In genomic region chr22:38418589-38418988, GRCh38 we compare ENCODE assay signal across 19 cellular contexts. TPM values are rescaled to one million over a fixed set of nuclear protein-coding genes. Genes with fewer than 3 reads are reported as not detected.
"Had no signal": no experiment of that assay in that cellular context is flagged by ENCODE, and none has a peak within 500 bp of the region (broad histone marks: within the 10 kb centered on the region; RNA-seq: fewer than 3 reads in every experiment).

No MANE protein-coding gene starts in this region.

- H3K4me1 ChIP-seq: breast epithelium, prostate gland had no signal

- H3K36me3 Mint-ChIP-seq: naive thymus-derived CD4-positive, alpha-beta T cell had no signal

- H3K4me3 Mint-ChIP-seq: activated B cell treated with CpG ODN at 0.5 μM for 24 hours; activated CD4-positive, alpha-beta T cell treated with anti-CD3 and anti-CD28 coated beads, Interleukin-2, amount 10 ng/mL, durations not matched to agents 7 days and 5 days; naive thymus-derived CD4-positive, alpha-beta T cell had no signal

- H3K27ac ChIP-seq: breast epithelium, epithelial cell of prostate, prostate gland had no signal

- H3K9me3 ChIP-seq: breast epithelium, heart left ventricle, prostate gland had no signal

- H3K9me3 Mint-ChIP-seq: activated B cell treated with CpG ODN at 0.5 μM for 24 hours; activated CD4-positive, alpha-beta T cell treated with anti-CD3 and anti-CD28 coated beads, Interleukin-2, amount 10 ng/mL, durations not matched to agents 7 days and 5 days; naive thymus-derived CD4-positive, alpha-beta T cell had no signal

- H3K4me1 Mint-ChIP-seq: activated B cell treated with CpG ODN at 0.5 μM for 24 hours; activated CD4-positive, alpha-beta T cell treated with anti-CD3 and anti-CD28 coated beads, Interleukin-2, amount 10 ng/mL, durations not matched to agents 7 days and 5 days; naive thymus-derived CD4-positive, alpha-beta T cell had no signal

- ATAC-seq: heart left ventricle; naive thymus-derived CD4-positive, alpha-beta T cell; right cardiac atrium had no signal

- H3K27ac Mint-ChIP-seq: activated B cell treated with CpG ODN at 0.5 μM for 24 hours; activated CD4-positive, alpha-beta T cell treated with anti-CD3 and anti-CD28 coated beads, Interleukin-2, amount 10 ng/mL, durations not matched to agents 7 days and 5 days had no signal

- DNase-seq: activated B cell treated with CpG ODN at 0.5 μM for 24 hours; activated CD4-positive, alpha-beta T cell treated with anti-CD3 and anti-CD28 coated beads, Interleukin-2, amount 10 ng/mL, durations not matched to agents 7 days and 5 days; activated CD8-positive, alpha-beta memory T cell treated with anti-CD3 and anti-CD28 coated beads for 24 hours; activated gamma-delta T cell treated with Interleukin-2 at 50 U/mL for 16 hours; dermis blood vessel endothelial cell; naive thymus-derived CD4-positive, alpha-beta T cell; nucleus accumbens; SW 1271 had no signal

- H3K27me3 ChIP-seq: breast epithelium, heart left ventricle had no signal

- H3K27me3 Mint-ChIP-seq: activated B cell treated with CpG ODN at 0.5 μM for 24 hours; activated CD4-positive, alpha-beta T cell treated with anti-CD3 and anti-CD28 coated beads, Interleukin-2, amount 10 ng/mL, durations not matched to agents 7 days and 5 days had no signal

- H3K4me3 ChIP-seq: breast epithelium, heart left ventricle, prostate gland, smooth muscle cell had no signal

- H3K36me3 ChIP-seq: breast epithelium, heart left ventricle, prostate gland had no signal

RNA-seq across cellular contexts. Expression of gene KCNJ4, which starts 36.4 kb away (rescaled TPM):
- total RNA-seq: activated B cell treated with CpG ODN at 0.5 μM for 24 hours; activated CD4-positive, alpha-beta T cell treated with anti-CD3 and anti-CD28 coated beads, Interleukin-2, amount 10 ng/mL, durations not matched to agents 7 days and 5 days; aorta; breast epithelium; dermis blood vessel endothelial cell; fibroblast of lung; mononuclear cell; naive thymus-derived CD4-positive, alpha-beta T cell; smooth muscle cell; T-helper 2 cell treated with Interferon-gamma antibody and Interleukin-4, amounts not matched to agents 100 ng/mL and 5 ng/mL, for 36 hours; ureter had no signal

RNA-seq across cellular contexts. Expression of gene KDELR3, which starts 49.3 kb away (rescaled TPM):
- total RNA-seq: activated B cell treated with CpG ODN at 0.5 μM for 24 hours, mononuclear cell had no signal
